Comparison of ENCODE assay signal across 1 cellular context in genomic region chr2:209864716-209865295, GRCh38.
TF ChIP-seq lines count a peak whose summit lies in the region.

No MANE protein-coding gene starts in this region.

TF ChIP-seq in WTC11, 78 proteins besides CTCF, POLR2A, EP300 and RAD21 (continued from another document):
- TF ChIP-seq HMGA2 (CRISPR knock-in tag; IDR thresholded peaks at IDR 0.05) (no peak), NFATC4 (CRISPR knock-in tag; IDR thresholded peaks at IDR 0.05) (no peak), NR3C1 (CRISPR knock-in tag; conservative IDR thresholded peaks at IDR 0.05; ENCODE audit: low read depth) (0 out of 2 replicates have a peak, but pooled peaks have one; percentile 64), PREB (CRISPR knock-in tag; IDR thresholded peaks at IDR 0.05; ENCODE audit: borderline replicate concordance) (no peak), ZNF423 (CRISPR knock-in tag; IDR thresholded peaks at IDR 0.05) (peak; percentile 99)
